ENCODE assay signal across 3 cellular contexts in genomic region chr6:17432356-17432755, GRCh38.
TF ChIP-seq lines count a peak whose summit lies in the region.

No MANE protein-coding gene starts in this region.

TF ChIP-seq in SK-N-SH treated with all-trans-retinoic acid at 6 μM for 48 hours, 23 proteins besides CTCF, POLR2A, EP300 and RAD21 (continued from another document and continues in another):
- TF ChIP-seq CREB5 (CRISPR knock-in tag; IDR thresholded peaks at IDR 0.05; ENCODE audit: low read depth) = no peak
- TF ChIP-seq OSR1 (CRISPR knock-in tag; IDR thresholded peaks at IDR 0.05) = no peak
- no peak for TF ChIP-seq ARNTL (CRISPR knock-in tag; IDR thresholded peaks at IDR 0.05; ENCODE audit: borderline replicate concordance, low read depth)
- TF ChIP-seq BACH2 (CRISPR knock-in tag; IDR thresholded peaks at IDR 0.05; ENCODE audit: borderline replicate concordance) = no peak
- no peak for TF ChIP-seq ZNF70 (CRISPR knock-in tag; IDR thresholded peaks at IDR 0.05)
- TF ChIP-seq, protein P1, sequence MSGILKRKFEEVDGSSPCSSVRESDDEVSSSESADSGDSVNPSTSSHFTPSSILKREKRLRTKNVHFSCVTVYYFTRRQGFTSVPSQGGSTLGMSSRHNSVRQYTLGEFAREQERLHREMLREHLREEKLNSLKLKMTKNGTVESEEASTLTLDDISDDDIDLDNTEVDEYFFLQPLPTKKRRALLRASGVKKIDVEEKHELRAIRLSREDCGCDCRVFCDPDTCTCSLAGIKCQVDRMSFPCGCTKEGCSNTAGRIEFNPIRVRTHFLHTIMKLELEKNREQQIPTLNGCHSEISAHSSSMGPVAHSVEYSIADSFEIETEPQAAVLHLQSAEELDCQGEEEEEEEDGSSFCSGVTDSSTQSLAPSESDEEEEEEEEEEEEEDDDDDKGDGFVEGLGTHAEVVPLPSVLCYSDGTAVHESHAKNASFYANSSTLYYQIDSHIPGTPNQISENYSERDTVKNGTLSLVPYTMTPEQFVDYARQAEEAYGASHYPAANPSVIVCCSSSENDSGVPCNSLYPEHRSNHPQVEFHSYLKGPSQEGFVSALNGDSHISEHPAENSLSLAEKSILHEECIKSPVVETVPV (CRISPR knock-in tag; IDR thresholded peaks at IDR 0.05) = no peak
- TF ChIP-seq PPARA (CRISPR knock-in tag; IDR thresholded peaks at IDR 0.05; ENCODE audit: borderline replicate concordance) = no peak
- TF ChIP-seq CSDC2 (CRISPR knock-in tag; IDR thresholded peaks at IDR 0.05) = no peak
- TF ChIP-seq ESRRG (CRISPR knock-in tag; IDR thresholded peaks at IDR 0.05) = no peak
- no peak for TF ChIP-seq PATZ1 (CRISPR knock-in tag; IDR thresholded peaks at IDR 0.05; ENCODE audit: borderline replicate concordance)
- TF ChIP-seq ZFP30 (CRISPR knock-in tag; IDR thresholded peaks at IDR 0.05) = no peak
- TF ChIP-seq ZFP3 (CRISPR knock-in tag; IDR thresholded peaks at IDR 0.05) = no peak

TF ChIP-seq in SK-N-SH, 30 proteins besides CTCF, POLR2A, EP300 and RAD21 (continued from another document):
- no peak for TF ChIP-seq NFIC (IDR thresholded peaks at IDR 0.05; ENCODE audit: borderline replicate concordance)
- TF ChIP-seq GABPA (IDR thresholded peaks at IDR 0.05; ENCODE audit: low read depth) = no peak
- no peak for TF ChIP-seq RXRA (IDR thresholded peaks at IDR 0.05; ENCODE audit: borderline replicate concordance, low read depth)
- TF ChIP-seq USF1 (IDR thresholded peaks at IDR 0.05; ENCODE audit: borderline replicate concordance, low read depth) = no peak
- TF ChIP-seq, protein P2, sequence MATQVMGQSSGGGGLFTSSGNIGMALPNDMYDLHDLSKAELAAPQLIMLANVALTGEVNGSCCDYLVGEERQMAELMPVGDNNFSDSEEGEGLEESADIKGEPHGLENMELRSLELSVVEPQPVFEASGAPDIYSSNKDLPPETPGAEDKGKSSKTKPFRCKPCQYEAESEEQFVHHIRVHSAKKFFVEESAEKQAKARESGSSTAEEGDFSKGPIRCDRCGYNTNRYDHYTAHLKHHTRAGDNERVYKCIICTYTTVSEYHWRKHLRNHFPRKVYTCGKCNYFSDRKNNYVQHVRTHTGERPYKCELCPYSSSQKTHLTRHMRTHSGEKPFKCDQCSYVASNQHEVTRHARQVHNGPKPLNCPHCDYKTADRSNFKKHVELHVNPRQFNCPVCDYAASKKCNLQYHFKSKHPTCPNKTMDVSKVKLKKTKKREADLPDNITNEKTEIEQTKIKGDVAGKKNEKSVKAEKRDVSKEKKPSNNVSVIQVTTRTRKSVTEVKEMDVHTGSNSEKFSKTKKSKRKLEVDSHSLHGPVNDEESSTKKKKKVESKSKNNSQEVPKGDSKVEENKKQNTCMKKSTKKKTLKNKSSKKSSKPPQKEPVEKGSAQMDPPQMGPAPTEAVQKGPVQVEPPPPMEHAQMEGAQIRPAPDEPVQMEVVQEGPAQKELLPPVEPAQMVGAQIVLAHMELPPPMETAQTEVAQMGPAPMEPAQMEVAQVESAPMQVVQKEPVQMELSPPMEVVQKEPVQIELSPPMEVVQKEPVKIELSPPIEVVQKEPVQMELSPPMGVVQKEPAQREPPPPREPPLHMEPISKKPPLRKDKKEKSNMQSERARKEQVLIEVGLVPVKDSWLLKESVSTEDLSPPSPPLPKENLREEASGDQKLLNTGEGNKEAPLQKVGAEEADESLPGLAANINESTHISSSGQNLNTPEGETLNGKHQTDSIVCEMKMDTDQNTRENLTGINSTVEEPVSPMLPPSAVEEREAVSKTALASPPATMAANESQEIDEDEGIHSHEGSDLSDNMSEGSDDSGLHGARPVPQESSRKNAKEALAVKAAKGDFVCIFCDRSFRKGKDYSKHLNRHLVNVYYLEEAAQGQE (IDR thresholded peaks at IDR 0.05; ENCODE audit: low read depth, low read length) = no peak
- TF ChIP-seq EZH2phosphoT487 (IDR thresholded peaks at IDR 0.05; ENCODE audit: borderline replicate concordance, low read depth) = no peak
- no peak for TF ChIP-seq FOSL2 (IDR thresholded peaks at IDR 0.05; ENCODE audit: borderline replicate concordance, low read depth)
- TF ChIP-seq RFX5 (IDR thresholded peaks at IDR 0.05; ENCODE audit: low read length) = no peak

TF ChIP-seq in K562, 482 proteins besides CTCF, POLR2A, EP300 and RAD21 (continued from another document):
- TF ChIP-seq, protein P3, sequence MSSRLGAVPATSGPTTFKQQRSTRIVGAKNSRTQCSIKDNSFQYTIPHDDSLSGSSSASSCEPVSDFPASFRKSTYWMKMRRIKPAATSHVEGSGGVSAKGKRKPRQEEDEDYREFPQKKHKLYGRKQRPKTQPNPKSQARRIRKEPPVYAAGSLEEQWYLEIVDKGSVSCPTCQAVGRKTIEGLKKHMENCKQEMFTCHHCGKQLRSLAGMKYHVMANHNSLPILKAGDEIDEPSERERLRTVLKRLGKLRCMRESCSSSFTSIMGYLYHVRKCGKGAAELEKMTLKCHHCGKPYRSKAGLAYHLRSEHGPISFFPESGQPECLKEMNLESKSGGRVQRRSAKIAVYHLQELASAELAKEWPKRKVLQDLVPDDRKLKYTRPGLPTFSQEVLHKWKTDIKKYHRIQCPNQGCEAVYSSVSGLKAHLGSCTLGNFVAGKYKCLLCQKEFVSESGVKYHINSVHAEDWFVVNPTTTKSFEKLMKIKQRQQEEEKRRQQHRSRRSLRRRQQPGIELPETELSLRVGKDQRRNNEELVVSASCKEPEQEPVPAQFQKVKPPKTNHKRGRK (tag; IDR thresholded peaks at IDR 0.05) = 0 out of 2 replicates have a peak, but pooled peaks have one; percentile 48
- TF ChIP-seq MAFG (tag; conservative IDR thresholded peaks at IDR 0.05) (0 out of 2 replicates have a peak, but pooled peaks have one; percentile 20), NFIC (IDR thresholded peaks at IDR 0.05) (0 out of 2 replicates have a peak, but pooled peaks have one; percentile 17), SMC3 (conservative IDR thresholded peaks at IDR 0.05; ENCODE audit: insufficient read depth, low read depth, low read length) (no peak), SREBF2 (CRISPR knock-in tag; IDR thresholded peaks at IDR 0.05) (no peak), SMARCA4 (IDR thresholded peaks at IDR 0.05) (no peak)
